8 cellular contexts compared by ENCODE assay signal in the genomic region with DNA sequence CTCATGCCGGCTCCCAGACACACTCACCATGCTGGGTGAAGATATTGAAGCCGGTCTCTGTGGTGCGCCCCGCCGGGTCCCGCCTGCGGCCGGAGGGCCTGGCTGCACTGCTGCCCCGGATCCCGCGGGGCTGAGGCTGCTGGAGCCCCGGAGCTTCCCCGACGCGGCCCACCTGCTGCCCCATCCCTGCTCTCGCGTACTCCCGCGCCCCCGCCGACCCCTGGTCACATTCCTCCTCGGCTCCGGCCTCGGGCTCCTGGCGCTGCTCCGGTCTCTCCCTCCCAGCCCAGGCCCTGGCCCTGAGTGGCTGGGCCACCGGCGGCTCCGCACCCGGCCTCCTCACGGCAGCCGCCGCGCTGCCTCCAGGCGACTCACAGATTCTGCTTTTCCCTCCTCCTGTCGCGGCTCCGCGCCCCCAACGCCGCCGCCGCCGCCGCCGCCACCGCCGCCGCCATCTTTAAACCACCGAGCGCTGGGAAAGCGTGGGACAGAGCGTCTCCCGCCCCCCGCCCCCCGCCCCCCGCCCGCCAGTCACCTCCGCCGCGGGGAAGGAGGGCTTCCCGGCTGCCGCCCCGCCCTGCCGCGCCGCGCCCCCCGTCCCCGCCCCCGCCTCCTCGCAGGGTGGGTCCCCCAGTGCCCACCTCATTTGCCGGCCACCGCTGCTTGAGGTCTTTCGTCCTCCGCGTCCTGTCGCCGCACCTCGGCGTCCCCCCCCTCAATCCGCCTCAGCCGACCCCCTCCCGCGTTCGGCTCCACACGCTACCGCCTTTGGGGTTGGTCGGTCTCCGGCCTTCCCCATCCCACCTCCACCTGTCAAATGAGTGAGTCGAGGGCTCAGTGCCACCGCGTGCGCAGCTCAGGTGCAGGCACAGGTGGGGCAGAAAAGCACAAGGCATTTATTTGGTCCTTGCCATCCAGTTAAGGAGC. TPM values are rescaled to one million over a fixed set of nuclear protein-coding genes. Genes with fewer than 3 reads are reported as not detected.
DNase-seq lines count a peak whose midpoint lies in the region; ATAC-seq and TF ChIP-seq lines count a peak whose summit lies in the region.

A gene (minus strand): TSS at position 464 of the 927 bp plus-strand sequence. CDS start 280 bp downstream, at position 184.

- H3K4me3 Mint-ChIP-seq in activated CD8-positive, alpha-beta T cell treated with anti-CD3 and anti-CD28 coated beads for 36 hours, result peak within 1 kb of the TSS; percentile 82

- CTCF ChIA-PET in activated CD8-positive, alpha-beta T cell treated with anti-CD3 and anti-CD28 coated beads for 36 hours (lab: Charles Lee), result interaction anchor here (1.7 kb wide), 1 partner anchor 10 kb away, joined by 6 read pairs; no protein-coding TSS in a partner anchor

- peaks cover 21% of the 10 kb centered on the region for H3K36me3 ChIP-seq in mesodermal cell (ENCODE audit: control insufficient read depth, insufficient read depth, low read length)

- no peaks in the 10 kb centered on the region for H3K9me3 Mint-ChIP-seq in activated CD8-positive, alpha-beta T cell treated with anti-CD3 and anti-CD28 coated beads for 36 hours

- peak; percentile 47 for ATAC-seq in HG02943 (IDR thresholded peaks at IDR 0.05; ENCODE audit: low read depth, unreplicated experiment)
- ATAC-seq in activated CD8-positive, alpha-beta T cell treated with anti-CD3 and anti-CD28 coated beads for 36 hours, result peak; percentile 48

- intact Hi-C loops in activated CD8-positive, alpha-beta T cell treated with anti-CD3 and anti-CD28 coated beads for 36 hours (cut with micrococcal nuclease), result loop anchor here (10.0 kb wide), 1 partner anchor 85 kb away; no protein-coding TSS in a partner anchor

- H3K9me3 ChIP-seq in mesodermal cell (ENCODE audit: control insufficient read depth, low read length), result no peaks in the 10 kb centered on the region

- WGBS in mesodermal cell (ENCODE audit: insufficient coverage in 2 of 2), 2 experiments, result 0% methylated on average over 38 to 47 of the region's 94 CpGs

- H3K4me1 Mint-ChIP-seq in activated CD8-positive, alpha-beta T cell treated with anti-CD3 and anti-CD28 coated beads for 36 hours (ENCODE audit: low read depth), result peaks cover 33% of the 10 kb centered on the region

- H3K27ac Mint-ChIP-seq in activated CD8-positive, alpha-beta T cell treated with anti-CD3 and anti-CD28 coated beads for 36 hours, result peak within 1 kb of the TSS; percentile 86

- H3K27ac ChIP-seq in mesodermal cell (ENCODE audit: low read depth, low read length, severe bottlenecking), result peak within 1 kb of the TSS; percentile 91

- DNase-seq in NCI-H748 (lab: John Stamatoyannopoulos, UW; ENCODE audit: unreplicated experiment) (peak; percentile 73), NCI-H748 treated with DMSO at 0.1 percent for 48 hours (lab: John Stamatoyannopoulos, UW) (no peak), NCI-H345 (lab: John Stamatoyannopoulos, UW) (peak; percentile 78)
- DNase-seq in activated CD8-positive, alpha-beta T cell treated with anti-CD3 and anti-CD28 coated beads for 36 hours, result peak; percentile 49
- peak; percentile 58 for DNase-seq in effector CD8-positive, alpha-beta T cell (lab: John Stamatoyannopoulos, UW)
- DNase-seq in stimulated activated CD8-positive, alpha-beta memory T cell treated with anti-CD3 and anti-CD28 coated beads, Interleukin-2, amount 100 ng/mL, for 1 hour (ENCODE audit: low read depth in 2 of 2), result peak; percentile 19 to 26

- peaks cover 7% of the 10 kb centered on the region for H3K36me3 Mint-ChIP-seq in activated CD8-positive, alpha-beta T cell treated with anti-CD3 and anti-CD28 coated beads for 36 hours (ENCODE audit: low read depth)

- no peak for TF ChIP-seq CTCF in activated CD8-positive, alpha-beta T cell treated with anti-CD3 and anti-CD28 coated beads for 36 hours (IDR thresholded peaks at IDR 0.05)

- POLR2A ChIA-PET in activated CD8-positive, alpha-beta T cell treated with anti-CD3 and anti-CD28 coated beads for 36 hours (lab: Charles Lee), result interaction anchor here (0.6 to 1.6 kb wide), 3 partner anchors 28 to 64 kb away, joined by 3 to 7 read pairs (median 4); a partner anchor contains a TSS

- peak within 1 kb of the TSS; percentile 88 for H3K4me3 ChIP-seq in mesodermal cell (ENCODE audit: extremely low read depth, insufficient read depth, low read length, poor library complexity, severe bottlenecking)

- H3K27me3 Mint-ChIP-seq in activated CD8-positive, alpha-beta T cell treated with anti-CD3 and anti-CD28 coated beads for 36 hours, result no peaks in the 10 kb centered on the region

- peaks cover 20% of the 10 kb centered on the region for H3K4me1 ChIP-seq in mesodermal cell (ENCODE audit: control insufficient read depth, insufficient read depth, low read length, poor library complexity, severe bottlenecking)

RNA-seq across cellular contexts. Expression of the gene that starts here (rescaled TPM):
- total RNA-seq in activated CD8-positive, alpha-beta T cell treated with anti-CD3 and anti-CD28 coated beads for 36 hours, result 1 to 10 TPM; 8.2 to 8.4 TPM
- 18.3 TPM for polyA plus RNA-seq in mesodermal cell (2013, experiment 1 of 2)
- polyA plus RNA-seq in mesodermal cell (2013, experiment 2 of 2), result 19.8 TPM
